Comparison of ENCODE assay signal across 8 cellular contexts in genomic region chr3:195001961-195002861, GRCh38.
DNase-seq lines count a peak whose midpoint lies in the region; ATAC-seq and TF ChIP-seq lines count a peak whose summit lies in the region.

No MANE protein-coding gene starts in this region.

- H3K4me3 ChIP-seq in adrenal gland (no peak overlapping the region), hepatocyte (no peak overlapping the region)

- DNase-seq in activated CD8-positive, alpha-beta memory T cell treated with anti-CD3 and anti-CD28 coated beads for 24 hours = peak; percentile 54
- no peak for DNase-seq in activated CD8-positive, alpha-beta memory T cell treated with anti-CD3 and anti-CD28 coated beads, Interleukin-2, amount 50 U/mL, for 4 hours
- DNase-seq in HK-2 (ENCODE audit: unreplicated experiment) = peak; percentile 27
- DNase-seq in NCI-H510A (lab: John Stamatoyannopoulos, UW) = peak; percentile 89
- DNase-seq in adrenal gland = peak in 6 of 7 donors; percentile 35 to 68 (median 38)
- DNase-seq in hepatocyte (ENCODE audit: low spot score) = peak; percentile 77
- peak; percentile 29 for DNase-seq in stimulated activated naive CD8-positive, alpha-beta T cell treated with anti-CD3 and anti-CD28 coated beads, Interleukin-15, Interleukin-2, amounts not matched to agents 100 U/mL and 50 U/mL, for 24 hours

- intact Hi-C loops in adrenal gland (cut with DNase I) = no loop called here

- H3K27me3 ChIP-seq in adrenal gland = no peaks in the 10 kb centered on the region
- H3K27me3 ChIP-seq in hepatocyte = no peaks in the 10 kb centered on the region

- H3K4me1 ChIP-seq in adrenal gland (replicated peaks in 1 of 2) (no peaks in the 10 kb centered on the region), hepatocyte (ENCODE audit: insufficient read depth) (peaks cover 14% of the 10 kb centered on the region)

- peak overlapping the region; percentile 38 for H2AFZ ChIP-seq in hepatocyte

- H3K79me2 ChIP-seq in hepatocyte = no peaks in the 10 kb centered on the region

- H3K36me3 ChIP-seq in adrenal gland (replicated peaks in 1 of 2) (no peaks in the 10 kb centered on the region), hepatocyte (replicated peaks; ENCODE audit: insufficient read depth, low read depth) (no peaks in the 10 kb centered on the region)

- H3K9me2 ChIP-seq in hepatocyte (replicated peaks; ENCODE audit: insufficient read depth) = no peaks in the 10 kb centered on the region

- peak; percentile 41 for ATAC-seq in stimulated activated naive CD8-positive, alpha-beta T cell treated with anti-CD3 and anti-CD28 coated beads, Interleukin-15, Interleukin-2, amounts not matched to agents 100 U/mL and 50 U/mL, for 24 hours
- no peak for ATAC-seq in HG03571 (IDR thresholded peaks at IDR 0.05; ENCODE audit: unreplicated experiment)

- no peaks in the 10 kb centered on the region for H3K9me3 ChIP-seq in adrenal gland (replicated peaks in 1 of 3)
- H3K9me3 ChIP-seq in hepatocyte (ENCODE audit: low read depth) = no peaks in the 10 kb centered on the region

- H4K20me1 ChIP-seq in hepatocyte (ENCODE audit: insufficient read depth, poor library complexity, severe bottlenecking) = no peaks in the 10 kb centered on the region

- H3K27ac ChIP-seq in adrenal gland = no peak overlapping the region
- H3K27ac ChIP-seq in hepatocyte = peak overlapping the region; percentile 14

- no peak for TF ChIP-seq POLR2A in adrenal gland (IDR thresholded peaks at IDR 0.05)

- no peak overlapping the region for H3K4me2 ChIP-seq in hepatocyte

- WGBS in adrenal gland, 4 donors = 36 to 46% (median 39%) methylated on average over 9 of the region's 9 CpGs
- WGBS in hepatocyte (ENCODE audit: low lambda C conversion rate, missing lambda C conversion rate) = 48% methylated on average over 8 of the region's 9 CpGs

- TF ChIP-seq CTCF in adrenal gland (IDR thresholded peaks at IDR 0.05) (peak; percentile 10 to 58 (median 44)), hepatocyte (IDR thresholded peaks at IDR 0.05; ENCODE audit: poor library complexity) (peak; percentile 55)
